ENCODE assay signal across 11 cellular contexts in the genomic region with DNA sequence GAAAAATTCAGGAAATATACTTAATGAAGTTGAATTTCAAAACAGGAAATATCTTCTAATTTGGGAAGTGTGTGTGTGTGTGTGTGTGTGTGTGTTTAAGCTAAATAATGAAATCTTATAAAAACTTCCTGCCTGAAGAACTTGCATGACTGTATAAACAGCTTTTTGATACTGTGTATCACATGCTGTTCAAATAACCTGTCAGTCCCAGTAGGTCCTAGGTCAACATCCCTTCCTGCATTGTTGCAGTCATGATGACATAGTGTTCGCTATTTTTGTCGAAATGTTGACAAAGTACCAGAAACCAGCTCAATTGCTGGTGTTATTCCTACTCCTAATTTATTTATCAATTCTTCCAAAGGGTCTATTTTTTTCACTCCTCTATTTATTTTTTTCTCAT.
DNase-seq lines count a peak whose midpoint lies in the region; ATAC-seq and TF ChIP-seq lines count a peak whose summit lies in the region.
"Had no signal": no experiment of that assay in that cellular context is flagged by ENCODE, and none has a peak within 500 bp of the region (broad histone marks: within the 10 kb centered on the region; RNA-seq: fewer than 3 reads in every experiment).

No MANE protein-coding gene starts in this region.

- intact Hi-C loops in dorsolateral prefrontal cortex (cut with DNase I): no loop called here

- ATAC-seq in left lobe of liver (peak; percentile 74), GM18868 (IDR thresholded peaks at IDR 0.05; ENCODE audit: unreplicated experiment) (no peak), GM18867 (IDR thresholded peaks at IDR 0.05; ENCODE audit: unreplicated experiment) (no peak)
- ATAC-seq in stimulated activated naive CD8-positive, alpha-beta T cell treated with anti-CD3 and anti-CD28 coated beads, Interleukin-15, Interleukin-2, amounts not matched to agents 100 U/mL and 50 U/mL, for 24 hours: no peak

- peak; percentile 18 for DNase-seq in NCI-H774 (lab: John Stamatoyannopoulos, UW)
- DNase-seq in dorsolateral prefrontal cortex: no peak
- no peak for DNase-seq in left lobe of liver (ENCODE audit: low spot score)
- DNase-seq in stimulated activated naive CD8-positive, alpha-beta T cell treated with anti-CD3 and anti-CD28 coated beads, Interleukin-15, Interleukin-2, amounts not matched to agents 100 U/mL and 50 U/mL, for 24 hours: no peak
- no peak for DNase-seq in T1000 (lab: John Stamatoyannopoulos, UW)
- DNase-seq: activated CD8-positive, alpha-beta memory T cell treated with anti-CD3 and anti-CD28 coated beads, Interleukin-2, amount 50 U/mL, for 48 hours; activated naive CD8-positive, alpha-beta T cell treated with anti-CD3 and anti-CD28 coated beads for 36 hours; Karpas-422 had no signal

- no peak overlapping the region for H3K9ac ChIP-seq in stomach smooth muscle (ENCODE audit: low read length in 2 of 2)

- H3K27me3 ChIP-seq in dorsolateral prefrontal cortex: no peaks in the 10 kb centered on the region
- H3K27me3 ChIP-seq in stomach smooth muscle (ENCODE audit: control insufficient read depth in 1 of 2, insufficient read depth in 2 of 2, low read length in 2 of 2): no peaks in the 10 kb centered on the region

- H3K9me3 ChIP-seq in stomach smooth muscle (ENCODE audit: control insufficient read depth in 2 of 2, low read length in 2 of 2): no peaks in the 10 kb centered on the region

- H3K27ac ChIP-seq in dorsolateral prefrontal cortex: peak overlapping the region in 40 of 59 donors; percentile 2 to 83 (median 67)
- H3K27ac ChIP-seq in stomach smooth muscle (ENCODE audit: low read length): peak overlapping the region; percentile 55

- TF ChIP-seq CTCF in dorsolateral prefrontal cortex (IDR thresholded peaks at IDR 0.05 in 54 of 56, conservative IDR thresholded peaks at IDR 0.05 in 2 of 56; ENCODE audit: low read depth in 1 of 56, partially characterized antibody in 56 of 56): no peak

- H3K4me1 ChIP-seq in stomach smooth muscle (ENCODE audit: control insufficient read depth, insufficient read depth, low read length): peaks cover 7% of the 10 kb centered on the region

- H3K36me3 ChIP-seq in stomach smooth muscle (ENCODE audit: control insufficient read depth in 2 of 2, insufficient read depth in 2 of 2, low read length in 2 of 2): peaks cover 0 to 2% of the 10 kb centered on the region in 2 donors

- H3K4me3 ChIP-seq in dorsolateral prefrontal cortex (no peak overlapping the region), stomach smooth muscle (ENCODE audit: low read length in 2 of 2) (no peak overlapping the region)
